In genomic region chr2:45012733-45013132, GRCh38 we compare ENCODE assay signal across 24 cellular contexts. TPM values are rescaled to one million over a fixed set of nuclear protein-coding genes. Genes with fewer than 3 reads are reported as not detected.
DNase-seq lines count a peak whose midpoint lies in the region; TF ChIP-seq lines count a peak whose summit lies in the region.
"Had no signal": no experiment of that assay in that cellular context is flagged by ENCODE, and none has a peak within 500 bp of the region (broad histone marks: within the 10 kb centered on the region; RNA-seq: fewer than 3 reads in every experiment).

No MANE protein-coding gene starts in this region.

- no CpG with 5 or more reads among the region's 13 CpGs for WGBS in H9 (ENCODE audit: extremely low coverage, insufficient read length, low lambda C conversion rate)
- WGBS in neuronal stem cell (ENCODE audit: extremely low coverage in 2 of 2, insufficient read length in 2 of 2, insufficient replicate concordance in 1 of 2), 2 donors = no CpG with 5 or more reads among the region's 13 CpGs

- H3T11ph ChIP-seq in H9 (ENCODE audit: low read length) = no peak overlapping the region

- peaks cover 25% of the 10 kb centered on the region for H3K23me2 ChIP-seq in H9 (ENCODE audit: insufficient read length, low read depth, low read length, poor library complexity, severe bottlenecking)

- TF ChIP-seq CTCF in H9 (conservative IDR thresholded peaks at IDR 0.05) (no peak), glutamatergic neuron (IDR thresholded peaks at IDR 0.05; ENCODE audit: partially characterized antibody, unreplicated experiment) (no peak)

- H2BK120ac ChIP-seq in H9 (ENCODE audit: low read depth, low read length, poor library complexity, severe bottlenecking) = no peak overlapping the region
- H2BK120ac ChIP-seq in neuronal stem cell (ENCODE audit: low read depth, low read length) = no peak overlapping the region

- no peak overlapping the region for H4K8ac ChIP-seq in H9 (replicated peaks; ENCODE audit: insufficient read length, low read depth, low read length)
- no peak overlapping the region for H4K8ac ChIP-seq in neuronal stem cell (ENCODE audit: low read depth, low read length)

- H3K4me3 Mint-ChIP-seq in H9 = peak overlapping the region; percentile 45 to 70
- peak overlapping the region; percentile 69 for H3K4me3 Mint-ChIP-seq in glutamatergic neuron (ENCODE audit: unreplicated experiment)
- H3K4me3 Mint-ChIP-seq: activated CD8-positive, alpha-beta memory T cell treated with anti-CD3 and anti-CD28 coated beads, Interleukin-2, amount 10 ng/mL, durations not matched to agents 7 days and 5 days had no signal

- no peak overlapping the region for H3K4me3 ChIP-seq in neuronal stem cell (ENCODE audit: low read length in 2 of 2)
- H3K4me3 ChIP-seq: K562, MG63 had no signal

- no peak overlapping the region for H4K5ac ChIP-seq in H9 (ENCODE audit: insufficient read length, low read depth, low read length)

- H3K36me3 Mint-ChIP-seq in H9 (ENCODE audit: insufficient read depth in 1 of 3, low read depth in 3 of 3) (peaks cover 0 to 1% (median 0%) of the 10 kb centered on the region in 3 experiments; a peak in 3 of 7 replicates), glutamatergic neuron (ENCODE audit: unreplicated experiment) (peaks cover 4% of the 10 kb centered on the region)
- H3K36me3 Mint-ChIP-seq: immature natural killer cell had no signal

- no peak overlapping the region; a peak in 1 of 7 replicates for H3K27ac Mint-ChIP-seq in H9
- no peak overlapping the region for H3K27ac Mint-ChIP-seq in glutamatergic neuron (ENCODE audit: unreplicated experiment)
- H3K27ac Mint-ChIP-seq: activated CD8-positive, alpha-beta memory T cell treated with anti-CD3 and anti-CD28 coated beads, Interleukin-2, amount 10 ng/mL, durations not matched to agents 7 days and 5 days; immature natural killer cell had no signal

- H3K4me2 ChIP-seq in H9 (ENCODE audit: insufficient read depth, insufficient read length, low read length) (peak overlapping the region; percentile 58), neuronal stem cell (ENCODE audit: insufficient read depth, low read length, poor library complexity, severe bottlenecking) (peak overlapping the region; percentile 92)

- H3K9me3 ChIP-seq in ES-I3 (ENCODE audit: control insufficient read depth, insufficient read depth, low read length) = no peaks in the 10 kb centered on the region
- H3K9me3 ChIP-seq in H9 (ENCODE audit: control insufficient read depth, low read depth, low read length) = no peaks in the 10 kb centered on the region
- H3K9me3 ChIP-seq in neuronal stem cell (replicated peaks in 1 of 2; ENCODE audit: control insufficient read depth in 2 of 2, insufficient read depth in 1 of 2, low read depth in 1 of 2, low read length in 2 of 2) = peaks cover 2 to 8% of the 10 kb centered on the region in 2 donors
- H3K9me3 ChIP-seq: heart right ventricle, MG63 had no signal

- H2BK20ac ChIP-seq in H9 (ENCODE audit: low read depth, low read length, poor library complexity, severe bottlenecking) = no peak overlapping the region

- H3K14ac ChIP-seq in H9 (ENCODE audit: insufficient read depth, low read length) (no peak overlapping the region), neuronal stem cell (ENCODE audit: low read length) (no peak overlapping the region)

- H4K20me1 ChIP-seq in H9 (ENCODE audit: control insufficient read depth, insufficient read depth, insufficient read length) = no peaks in the 10 kb centered on the region

- H3K27ac ChIP-seq in H9 (ENCODE audit: insufficient read length, low read depth, low read length) (no peak overlapping the region), neuronal stem cell (replicated peaks; ENCODE audit: low read length) (no peak overlapping the region)
- H3K27ac ChIP-seq: epithelial cell of prostate, heart right ventricle had no signal

- H3K36me3 ChIP-seq in ES-I3 (ENCODE audit: insufficient read depth, low read length) = no peaks in the 10 kb centered on the region
- H3K36me3 ChIP-seq in neuronal stem cell (replicated peaks in 1 of 2; ENCODE audit: control insufficient read depth in 2 of 2, insufficient read depth in 2 of 2, low read length in 2 of 2) = no peaks in the 10 kb centered on the region
- H3K36me3 ChIP-seq: heart right ventricle, MG63 had no signal

- H3K9ac ChIP-seq in ES-I3 (ENCODE audit: low read depth, low read length) (peak overlapping the region; percentile 61; the same call in 1 of the 2 replicates), H9 (ENCODE audit: extremely low read depth, insufficient read length, low read length) (no peak overlapping the region), neuronal stem cell (ENCODE audit: low read depth, low read length, poor library complexity) (no peak overlapping the region)

- H3K23ac ChIP-seq in H9 (ENCODE audit: insufficient read length, low read depth, low read length) = no peak overlapping the region
- H3K23ac ChIP-seq in neuronal stem cell (ENCODE audit: low read depth, low read length, poor library complexity) = no peak overlapping the region

- peaks cover 93% of the 10 kb centered on the region for H3K27me3 Mint-ChIP-seq in H9 (ENCODE audit: low read depth)
- H3K27me3 Mint-ChIP-seq in glutamatergic neuron (ENCODE audit: unreplicated experiment) = peaks cover 37% of the 10 kb centered on the region

- H3K4me1 ChIP-seq in ES-I3 (ENCODE audit: insufficient read depth, low read length) (no peaks in the 10 kb centered on the region; the same call in 1 of the 2 replicates), H9 (ENCODE audit: insufficient read depth, low read length) (no peaks in the 10 kb centered on the region), neuronal stem cell (ENCODE audit: control insufficient read depth in 2 of 2, insufficient read depth in 1 of 2, low read depth in 1 of 2, low read length in 2 of 2) (peaks cover 12 to 23% of the 10 kb centered on the region in 2 donors)

- H4K91ac ChIP-seq in H9 (ENCODE audit: insufficient read length, low read depth, low read length) (no peak overlapping the region), neuronal stem cell (ENCODE audit: low read depth, low read length, poor library complexity) (no peak overlapping the region)

- DNase-seq in H9 (no peak), glutamatergic neuron (no peak), neuronal stem cell (ENCODE audit: low spot score) (no peak), NCI-H748 (lab: John Stamatoyannopoulos, UW; ENCODE audit: unreplicated experiment) (no peak), COLO829 (ENCODE audit: low spot score) (no peak)
- DNase-seq in stimulated activated CD4-positive, alpha-beta T cell treated with anti-CD3 and anti-CD28 coated beads, Interleukin-4, amount 100 ng/mL, for 4 hours = no peak
- DNase-seq: activated CD4-positive, alpha-beta T cell treated with anti-CD3 and anti-CD28 coated beads for 48 hours; activated CD8-positive, alpha-beta memory T cell treated with anti-CD3 and anti-CD28 coated beads, Interleukin-2, amount 10 ng/mL, durations not matched to agents 7 days and 5 days; central memory CD4-positive, alpha-beta T cell; dorsolateral prefrontal cortex; HCEC 1CT; heart right ventricle; immature natural killer cell; MG63; NCI-H1436; NCI-H510A; occipital lobe; SHP77 treated with DMSO at 0.1 percent for 48 hours; stimulated activated CD4-positive, alpha-beta T cell treated with anti-CD3 and anti-CD28 coated beads, Interleukin-4, amount 100 ng/mL, for 24 hours had no signal

- H2BK12ac ChIP-seq in H9 (ENCODE audit: insufficient read length, low read depth, low read length) (no peak overlapping the region), neuronal stem cell (ENCODE audit: low read length) (no peak overlapping the region)

- H3K4ac ChIP-seq in H9 (ENCODE audit: low read depth, low read length) (no peak overlapping the region), neuronal stem cell (ENCODE audit: low read length) (no peak overlapping the region)

- no peak overlapping the region for H2AK5ac ChIP-seq in H9 (ENCODE audit: insufficient read length, low read length)
- peak overlapping the region; percentile 50 for H2AK5ac ChIP-seq in neuronal stem cell (ENCODE audit: low read depth, low read length)

- H3K56ac ChIP-seq in H9 (ENCODE audit: insufficient read length, low read depth, low read length) = no peak overlapping the region

- H3K79me1 ChIP-seq in H9 (ENCODE audit: insufficient read depth, low read depth, low read length, poor library complexity, severe bottlenecking) = no peaks in the 10 kb centered on the region
- H3K79me1 ChIP-seq in neuronal stem cell (ENCODE audit: low read depth, low read length) = no peaks in the 10 kb centered on the region

- H2BK5ac ChIP-seq in H9 (ENCODE audit: insufficient read length, low read length) (no peak overlapping the region), neuronal stem cell (ENCODE audit: low read length) (peak overlapping the region; percentile 20)

- H3K4me1 Mint-ChIP-seq in H9 = peaks cover 12 to 40% of the 10 kb centered on the region in 2 experiments
- H3K4me1 Mint-ChIP-seq in glutamatergic neuron (ENCODE audit: low read depth, unreplicated experiment) = peaks cover 6% of the 10 kb centered on the region

- H3K79me2 ChIP-seq in H9 (ENCODE audit: insufficient read depth, low read length) = no peaks in the 10 kb centered on the region

- no peak overlapping the region for H2AFZ ChIP-seq in H9 (ENCODE audit: low read length)
- H2AFZ ChIP-seq in neuronal stem cell (ENCODE audit: low read length) = no peak overlapping the region

- H3K9me3 Mint-ChIP-seq in H9 (no peaks in the 10 kb centered on the region; a peak in 2 of 5 replicates), glutamatergic neuron (ENCODE audit: unreplicated experiment) (peaks cover 14% of the 10 kb centered on the region)
- H3K9me3 Mint-ChIP-seq: immature natural killer cell had no signal

- peaks cover 46% of the 10 kb centered on the region for H3K27me3 ChIP-seq in H9 (ENCODE audit: insufficient read depth, low read length)
- H3K27me3 ChIP-seq in neuronal stem cell (ENCODE audit: control insufficient read depth in 3 of 3, insufficient read depth in 3 of 3, low read depth in 1 of 3, low read length in 3 of 3) = peaks cover 46 to 96% (median 55%) of the 10 kb centered on the region in 3 experiments
- H3K27me3 ChIP-seq: MG63 had no signal

- H2BK15ac ChIP-seq in H9 (ENCODE audit: low read depth, low read length) = no peak overlapping the region
- H2BK15ac ChIP-seq in neuronal stem cell (ENCODE audit: low read length) = no peak overlapping the region

- H3K18ac ChIP-seq in H9 (ENCODE audit: insufficient read length, low read depth, low read length) = no peak overlapping the region
- peak overlapping the region; percentile 52 for H3K18ac ChIP-seq in neuronal stem cell (ENCODE audit: low read length)

RNA-seq across cellular contexts. Expression of gene SIX2, which starts 3.5 kb away (rescaled TPM):
- 0.15 TPM in 1 of 2 replicates, not detected in the other for total RNA-seq in H9 (2021)
- total RNA-seq in glutamatergic neuron (ENCODE audit: unreplicated experiment) = 0.56 TPM
- polyA plus RNA-seq in neuronal stem cell (2013, experiment 1 of 2) = 0.15 TPM
- 0.22 TPM for polyA plus RNA-seq in neuronal stem cell (2013, experiment 2 of 2)
- total RNA-seq: activated CD8-positive, alpha-beta memory T cell treated with anti-CD3 and anti-CD28 coated beads, Interleukin-2, amount 10 ng/mL, durations not matched to agents 7 days and 5 days; K562; left lobe of liver had no signal
- polyA plus RNA-seq: CD14-positive monocyte, immature natural killer cell, K562 had no signal
